Comparison of ENCODE assay signal across 20 cellular contexts in the genomic region with DNA sequence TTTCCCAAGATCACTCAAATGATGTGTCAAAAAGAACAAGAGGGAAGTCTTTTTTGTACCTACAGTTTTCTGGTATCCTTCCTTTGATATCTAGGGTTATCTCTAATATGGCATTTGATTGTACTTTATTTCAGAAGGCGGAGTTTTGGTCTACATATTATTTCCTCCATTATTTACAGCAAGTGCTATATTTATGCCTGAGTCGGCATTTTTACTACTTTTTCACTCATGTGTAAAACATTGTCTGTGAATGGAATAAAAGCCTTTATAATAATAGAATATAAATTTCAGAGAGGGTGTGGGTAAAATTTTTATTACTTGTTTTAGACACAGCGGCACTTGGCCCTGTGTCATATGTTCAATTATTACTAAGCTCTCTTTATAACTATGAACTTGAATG.
DNase-seq lines count a peak whose midpoint lies in the region; ATAC-seq, FAIRE-seq and TF ChIP-seq lines count a peak whose summit lies in the region.
"Had no signal": no experiment of that assay in that cellular context is flagged by ENCODE, and none has a peak within 500 bp of the region (broad histone marks: within the 10 kb centered on the region; RNA-seq: fewer than 3 reads in every experiment).

No MANE protein-coding gene starts in this region.

- H3K27me3 ChIP-seq in IMR-90 (ENCODE audit: control insufficient read depth, insufficient read depth, low read length) (no peaks in the 10 kb centered on the region), H1 (replicated peaks in 1 of 4; ENCODE audit: control insufficient read depth in 3 of 4, extremely low read depth in 1 of 4, insufficient read depth in 3 of 4, low read length in 3 of 4) (no peaks in the 10 kb centered on the region)
- H3K27me3 ChIP-seq: BLaER1 treated with 17β-estradiol and CSF1 and Interleukin-3, amounts not matched to agents 10 nM and 100 nM had no signal

- no peak overlapping the region for H3K4me3 Mint-ChIP-seq in effector memory CD8-positive, alpha-beta T cell
- H3K4me3 Mint-ChIP-seq: B cell; CD4-positive, alpha-beta T cell; CD8-positive, alpha-beta T cell had no signal

- H3K36me3 ChIP-seq in IMR-90 (ENCODE audit: control insufficient read depth, insufficient read depth, low read length) (no peaks in the 10 kb centered on the region), H1 (ENCODE audit: control insufficient read depth in 2 of 4, insufficient read depth in 4 of 4, low read length in 3 of 4) (no peaks in the 10 kb centered on the region)
- H3K36me3 ChIP-seq: BLaER1 treated with 17β-estradiol and CSF1 and Interleukin-3, amounts not matched to agents 10 nM and 100 nM had no signal

- no peak for FAIRE-seq in A549 (lab: Jason Lieb, UNC)
- FAIRE-seq in H1 (lab: Jason Lieb, UNC) = no peak
- FAIRE-seq: D721Med, G401.6, GM12891, GM19239 had no signal

- TF ChIP-seq EP300 in A549 (IDR thresholded peaks at IDR 0.05) (no peak), H1 (IDR thresholded peaks at IDR 0.05; ENCODE audit: borderline replicate concordance in 1 of 2, low read depth in 2 of 2, low read length in 2 of 2) (no peak)

- POLR2A ChIA-PET in A549 (lab: Yijun Ruan, JAX) = no interaction called here
- POLR2A ChIA-PET in IMR-90 (lab: Charles Lee; ENCODE audit: unreplicated experiment) = no interaction called here
- POLR2A ChIA-PET in H1 (lab: Charles Lee; ENCODE audit: partially characterized antibody) = no interaction called here

- dilution Hi-C loops in IMR-90 (cut with HindIII; ENCODE audit: low sequenced_read_pairs, unreplicated experiment) = no loop called here

- no peak overlapping the region for H3K4ac ChIP-seq in IMR-90 (ENCODE audit: low read depth, low read length)
- H3K4ac ChIP-seq in H1 (replicated peaks; ENCODE audit: insufficient read length, low read depth, low read length) = no peak overlapping the region

- H2BK5ac ChIP-seq in IMR-90 (ENCODE audit: low read depth, low read length, poor library complexity, severe bottlenecking) (no peak overlapping the region), H1 (ENCODE audit: low read depth, low read length) (no peak overlapping the region)

- no peaks in the 10 kb centered on the region for H3K23me2 ChIP-seq in H1 (ENCODE audit: low read depth, low read length)

- TF ChIP-seq POLR2A in A549 (IDR thresholded peaks at IDR 0.05; ENCODE audit: low read length) (no peak), IMR-90 (IDR thresholded peaks at IDR 0.05; ENCODE audit: low read depth, low read length) (no peak), H1 (IDR thresholded peaks at IDR 0.05; ENCODE audit: control extremely low read depth in 1 of 2, low read depth in 2 of 2, low read length in 2 of 2) (no peak)

- H3K9me3 ChIP-seq in A549 = no peaks in the 10 kb centered on the region
- no peaks in the 10 kb centered on the region for H3K9me3 ChIP-seq in IMR-90 (ENCODE audit: control insufficient read depth, insufficient read depth, low read length)
- no peaks in the 10 kb centered on the region for H3K9me3 ChIP-seq in H1 (ENCODE audit: insufficient read depth in 2 of 2, low read depth in 1 of 2, low read length in 1 of 2)
- H3K9me3 ChIP-seq: BLaER1 treated with 17β-estradiol and CSF1 and Interleukin-3, amounts not matched to agents 10 nM and 100 nM; Caco-2 had no signal

- intact Hi-C loops in IMR-90 (cut with micrococcal nuclease) = no loop called here

- H4K8ac ChIP-seq in IMR-90 (ENCODE audit: low read depth in 2 of 2, low read length in 2 of 2) (no peak overlapping the region), H1 (ENCODE audit: extremely low read depth, insufficient read depth, low read length) (no peak overlapping the region)

- H4K91ac ChIP-seq in IMR-90 (ENCODE audit: insufficient read depth, low read depth, low read length) (no peak overlapping the region), H1 (replicated peaks; ENCODE audit: insufficient read length, low read length) (no peak overlapping the region)

- H3K9me1 ChIP-seq in IMR-90 (ENCODE audit: insufficient read depth, low read length) = no peaks in the 10 kb centered on the region

- H3K23ac ChIP-seq in IMR-90 (ENCODE audit: low read depth, low read length) (no peak overlapping the region), H1 (ENCODE audit: insufficient read length) (no peak overlapping the region)

- no peak overlapping the region for H2AFZ ChIP-seq in IMR-90 (replicated peaks; ENCODE audit: low read length, poor library complexity)
- no peak overlapping the region for H2AFZ ChIP-seq in H1 (ENCODE audit: low read length)

- no peak overlapping the region for H2BK120ac ChIP-seq in IMR-90 (ENCODE audit: low read depth, low read length)
- no peak overlapping the region for H2BK120ac ChIP-seq in H1 (replicated peaks; ENCODE audit: low read depth, low read length)

- H3K27ac Mint-ChIP-seq in effector memory CD8-positive, alpha-beta T cell = no peak overlapping the region
- H3K27ac Mint-ChIP-seq: B cell; CD4-positive, alpha-beta T cell; CD8-positive, alpha-beta T cell had no signal

- H3K4me1 Mint-ChIP-seq in effector memory CD8-positive, alpha-beta T cell (ENCODE audit: low read depth in 2 of 2) = no peaks in the 10 kb centered on the region
- H3K4me1 Mint-ChIP-seq: B cell had no signal

- H3K36me3 Mint-ChIP-seq in effector memory CD8-positive, alpha-beta T cell (ENCODE audit: insufficient read depth) = no peaks in the 10 kb centered on the region
- H3K36me3 Mint-ChIP-seq: CD8-positive, alpha-beta T cell had no signal

- H2BK15ac ChIP-seq in IMR-90 (ENCODE audit: low read depth, low read length) (no peak overlapping the region), H1 (ENCODE audit: low read length) (no peak overlapping the region)

- H3K9ac ChIP-seq in IMR-90 (ENCODE audit: low read depth, low read length) (no peak overlapping the region), H1 (replicated peaks in 1 of 4; ENCODE audit: extremely low read depth in 1 of 4, low read depth in 3 of 4, low read length in 3 of 4) (no peak overlapping the region)
- H3K9ac ChIP-seq: BLaER1 treated with 17β-estradiol and CSF1 and Interleukin-3, amounts not matched to agents 10 nM and 100 nM had no signal

- no peak overlapping the region for H3K14ac ChIP-seq in IMR-90 (replicated peaks; ENCODE audit: low read depth, low read length)
- H3K14ac ChIP-seq in H1 (ENCODE audit: insufficient read length) = no peak overlapping the region

- H4K5ac ChIP-seq in IMR-90 (ENCODE audit: low read depth, low read length) (no peak overlapping the region), H1 (ENCODE audit: insufficient read length, low read depth, low read length) (no peak overlapping the region)

- DNase-seq in A549 (ENCODE audit: low read depth in 1 of 2, low spot score in 1 of 2) (no peak), IMR-90 (no peak), H1 (ENCODE audit: low read depth in 1 of 2, low spot score in 2 of 2) (no peak), occipital lobe (lab: John Stamatoyannopoulos, UW) (no peak)
- DNase-seq in effector memory CD8-positive, alpha-beta T cell = no peak
- DNase-seq: 8988T; AML-193; Caco-2; Calu3; CD4-positive, alpha-beta T cell; CD8-positive, alpha-beta T cell; DMS79 treated with DMSO at 0.1 percent for 48 hours; GF-D8 had no signal

- no peaks in the 10 kb centered on the region for H4K20me1 ChIP-seq in IMR-90 (ENCODE audit: insufficient read depth, low read length)
- H4K20me1 ChIP-seq in H1 (replicated peaks in 1 of 2; ENCODE audit: control insufficient read depth in 1 of 2, insufficient read depth in 2 of 2, low read length in 2 of 2) = no peaks in the 10 kb centered on the region
- H4K20me1 ChIP-seq: BLaER1 treated with 17β-estradiol and CSF1 and Interleukin-3, amounts not matched to agents 10 nM and 100 nM had no signal

- in situ Hi-C loops in IMR-90 (cut with MboI; ENCODE audit: low sequenced_read_pairs) = no loop called here

- TF ChIP-seq CTCF in A549 (IDR thresholded peaks at IDR 0.05) = no peak
- TF ChIP-seq CTCF in IMR-90 (conservative IDR thresholded peaks at IDR 0.05; ENCODE audit: low read depth, low read length) = no peak
- no peak for TF ChIP-seq CTCF in H1 (IDR thresholded peaks at IDR 0.05; ENCODE audit: control extremely low read depth in 1 of 3, insufficient read depth in 1 of 3, low read depth in 1 of 3, low read length in 3 of 3)

- H3K4me2 ChIP-seq in A549 = no peak overlapping the region
- no peak overlapping the region for H3K4me2 ChIP-seq in IMR-90 (ENCODE audit: low read depth, low read length)
- no peak overlapping the region for H3K4me2 ChIP-seq in H1 (ENCODE audit: insufficient read depth in 1 of 2, low read depth in 2 of 2, low read length in 2 of 2)
- H3K4me2 ChIP-seq: BLaER1 treated with 17β-estradiol and CSF1 and Interleukin-3, amounts not matched to agents 10 nM and 100 nM had no signal

- no peaks in the 10 kb centered on the region for H3K79me2 ChIP-seq in H1 (ENCODE audit: control insufficient read depth in 1 of 2, insufficient read depth in 2 of 2, low read length in 2 of 2)

- no peak overlapping the region for H3K27ac ChIP-seq in A549
- no peak overlapping the region for H3K27ac ChIP-seq in IMR-90 (ENCODE audit: insufficient read depth, low read length)
- H3K27ac ChIP-seq in H1 (ENCODE audit: low read depth, low read length) = no peak overlapping the region
- H3K27ac ChIP-seq: BLaER1 treated with 17β-estradiol and CSF1 and Interleukin-3, amounts not matched to agents 10 nM and 100 nM; C4-2B had no signal

- 56% methylated on average over 3 of the region's 3 CpGs for WGBS in A549 (ENCODE audit: missing lambda C conversion rate)
- WGBS in IMR-90 (ENCODE audit: extremely low coverage in 2 of 2, insufficient read length in 1 of 2), 2 experiments = no CpG with 5 or more reads among the region's 3 CpGs
- WGBS in H1 (ENCODE audit: extremely low coverage in 1 of 2, insufficient coverage in 1 of 2, insufficient read length in 1 of 2, insufficient replicate concordance in 2 of 2, low coverage in 1 of 2, low lambda C conversion rate in 2 of 2, missing lambda C conversion rate in 1 of 2), 2 experiments = 89% methylated on average over 3 of the region's 3 CpGs; no CpG with 5 or more reads in 1 of the 2 experiments

- H3K9me3 Mint-ChIP-seq in effector memory CD8-positive, alpha-beta T cell = no peaks in the 10 kb centered on the region
- H3K9me3 Mint-ChIP-seq: CD8-positive, alpha-beta T cell had no signal

- H3K4me3 ChIP-seq in A549 = no peak overlapping the region
- H3K4me3 ChIP-seq in IMR-90 (ENCODE audit: insufficient read depth, low read depth, low read length) = no peak overlapping the region
- H3K4me3 ChIP-seq in H1 (ENCODE audit: extremely low read depth in 1 of 4, insufficient read depth in 2 of 4, low read depth in 3 of 4, low read length in 4 of 4) = no peak overlapping the region
- H3K4me3 ChIP-seq: BLaER1 treated with 17β-estradiol and CSF1 and Interleukin-3, amounts not matched to agents 10 nM and 100 nM had no signal

- H3K18ac ChIP-seq in IMR-90 (ENCODE audit: low read depth, low read length) (no peak overlapping the region), H1 (ENCODE audit: extremely low read depth, low read length) (no peak overlapping the region)

- no peak overlapping the region for H2BK20ac ChIP-seq in IMR-90 (ENCODE audit: low read depth, low read length)
- no peak overlapping the region for H2BK20ac ChIP-seq in H1 (ENCODE audit: low read length)

- TF ChIP-seq RAD21 in A549 (conservative IDR thresholded peaks at IDR 0.05 in 1 of 2, IDR thresholded peaks at IDR 0.05 in 1 of 2) = no peak
- no peak for TF ChIP-seq RAD21 in IMR-90 (IDR thresholded peaks at IDR 0.05; ENCODE audit: low read length)
- TF ChIP-seq RAD21 in H1 (IDR thresholded peaks at IDR 0.05 in 1 of 2, conservative IDR thresholded peaks at IDR 0.05 in 1 of 2; ENCODE audit: low read depth in 2 of 2, low read length in 2 of 2) = no peak

- no peaks in the 10 kb centered on the region for H3K4me1 ChIP-seq in A549
- H3K4me1 ChIP-seq in IMR-90 (ENCODE audit: control insufficient read depth, insufficient read depth, low read length) = peaks cover 4% of the 10 kb centered on the region; the same call in 1 of the 2 replicates
- peaks cover 0 to 2% (median 0%) of the 10 kb centered on the region in 4 experiments; a peak in 1 of 7 replicates for H3K4me1 ChIP-seq in H1 (replicated peaks in 1 of 4; ENCODE audit: control insufficient read depth in 3 of 4, insufficient read depth in 4 of 4, low read length in 3 of 4)
- H3K4me1 ChIP-seq: BLaER1 treated with 17β-estradiol and CSF1 and Interleukin-3, amounts not matched to agents 10 nM and 100 nM; Caco-2 had no signal

- H2BK12ac ChIP-seq in H1 (ENCODE audit: low read depth, low read length) = no peak overlapping the region

- ATAC-seq in A549 (no peak), IMR-90 (ENCODE audit: low read depth) (no peak)
- no peak for ATAC-seq in effector memory CD8-positive, alpha-beta T cell (replicated peaks)
- ATAC-seq: CD8-positive, alpha-beta T cell had no signal

- no TSS peak for BruUV-seq in IMR-90 (replicated peaks; lab: Mats Ljungman, UMichigan)

- no peak overlapping the region for H2AK9ac ChIP-seq in IMR-90 (replicated peaks; ENCODE audit: low read depth, low read length, poor library complexity)

- H3K27me3 Mint-ChIP-seq in effector memory CD8-positive, alpha-beta T cell = no peaks in the 10 kb centered on the region
- H3K27me3 Mint-ChIP-seq: CD4-positive, alpha-beta T cell had no signal

- H2AK5ac ChIP-seq in IMR-90 (ENCODE audit: low read depth, low read length) (no peak overlapping the region), H1 (ENCODE audit: low read depth, low read length) (no peak overlapping the region)

- H3K56ac ChIP-seq in IMR-90 (ENCODE audit: extremely low read depth, insufficient read depth, low read length) (no peak overlapping the region), H1 (replicated peaks; ENCODE audit: insufficient read length, low read depth, low read length) (no peak overlapping the region)

- H3K79me1 ChIP-seq in IMR-90 (ENCODE audit: low read depth in 1 of 2, low read length in 2 of 2) = no peaks in the 10 kb centered on the region
- no peaks in the 10 kb centered on the region for H3K79me1 ChIP-seq in H1 (ENCODE audit: low read depth, low read length)

- CTCF ChIA-PET in A549 (lab: Yijun Ruan, JAX) = no interaction called here
- CTCF ChIA-PET in IMR-90 (lab: Yijun Ruan, JAX) = no interaction called here
- CTCF ChIA-PET in H1 (lab: Charles Lee; ENCODE audit: partially characterized antibody) = no interaction called here

Comparison
In these comparisons a context has a peak if more than half of its experiments do, and no peak if none do; other contexts are left out.
1. Of the 18 proteins assayed by ChIP-seq in both H1 and A549: peak only in H1: none; only in A549: none; in both: MAFK; in neither: 17.